2 cellular contexts compared by ENCODE assay signal in the genomic region with DNA sequence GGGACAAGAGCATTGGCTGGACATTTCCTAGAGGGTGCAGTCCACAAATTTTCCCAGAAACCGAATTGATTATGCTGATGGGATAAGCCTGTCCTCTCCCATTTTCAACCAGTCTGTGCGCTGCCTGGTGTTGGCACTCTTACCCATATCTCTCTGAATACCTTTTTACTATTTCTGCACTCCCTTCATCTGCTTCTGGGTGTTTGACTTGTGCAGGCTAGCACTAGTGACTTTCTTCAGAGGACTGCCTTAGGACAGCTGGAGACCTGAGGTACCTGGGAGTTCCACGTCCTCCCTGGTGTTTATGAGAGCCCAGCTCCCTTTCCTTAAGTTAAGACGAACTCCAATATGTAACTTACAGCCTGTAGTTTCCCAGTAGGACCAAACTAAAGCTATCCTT.
TF ChIP-seq lines count a peak whose summit lies in the region.

No MANE protein-coding gene starts in this region.

TF ChIP-seq in IMR-90, 13 proteins besides CTCF, POLR2A, EP300 and RAD21:
- TF ChIP-seq SMC3 (IDR thresholded peaks at IDR 0.05; ENCODE audit: low read depth, low read length) = no peak
- TF ChIP-seq MXI1 (IDR thresholded peaks at IDR 0.05; ENCODE audit: borderline replicate concordance, low read depth, low read length) = no peak
- no peak for TF ChIP-seq MAFK (IDR thresholded peaks at IDR 0.05; ENCODE audit: low read depth, low read length)
- TF ChIP-seq NFE2L2 (IDR thresholded peaks at IDR 0.05; ENCODE audit: low read depth, low read length) = no peak
- TF ChIP-seq BHLHE40 (IDR thresholded peaks at IDR 0.05; ENCODE audit: low read depth, low read length) = no peak
- no peak for TF ChIP-seq MAZ (IDR thresholded peaks at IDR 0.05; ENCODE audit: borderline replicate concordance, low read depth, low read length)
- TF ChIP-seq, protein P1, sequence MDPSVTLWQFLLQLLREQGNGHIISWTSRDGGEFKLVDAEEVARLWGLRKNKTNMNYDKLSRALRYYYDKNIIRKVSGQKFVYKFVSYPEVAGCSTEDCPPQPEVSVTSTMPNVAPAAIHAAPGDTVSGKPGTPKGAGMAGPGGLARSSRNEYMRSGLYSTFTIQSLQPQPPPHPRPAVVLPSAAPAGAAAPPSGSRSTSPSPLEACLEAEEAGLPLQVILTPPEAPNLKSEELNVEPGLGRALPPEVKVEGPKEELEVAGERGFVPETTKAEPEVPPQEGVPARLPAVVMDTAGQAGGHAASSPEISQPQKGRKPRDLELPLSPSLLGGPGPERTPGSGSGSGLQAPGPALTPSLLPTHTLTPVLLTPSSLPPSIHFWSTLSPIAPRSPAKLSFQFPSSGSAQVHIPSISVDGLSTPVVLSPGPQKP (IDR thresholded peaks at IDR 0.05; ENCODE audit: borderline replicate concordance, low read depth, low read length) = no peak
- TF ChIP-seq FOS (IDR thresholded peaks at IDR 0.05; ENCODE audit: low read depth, low read length) = no peak
- TF ChIP-seq, protein P2, sequence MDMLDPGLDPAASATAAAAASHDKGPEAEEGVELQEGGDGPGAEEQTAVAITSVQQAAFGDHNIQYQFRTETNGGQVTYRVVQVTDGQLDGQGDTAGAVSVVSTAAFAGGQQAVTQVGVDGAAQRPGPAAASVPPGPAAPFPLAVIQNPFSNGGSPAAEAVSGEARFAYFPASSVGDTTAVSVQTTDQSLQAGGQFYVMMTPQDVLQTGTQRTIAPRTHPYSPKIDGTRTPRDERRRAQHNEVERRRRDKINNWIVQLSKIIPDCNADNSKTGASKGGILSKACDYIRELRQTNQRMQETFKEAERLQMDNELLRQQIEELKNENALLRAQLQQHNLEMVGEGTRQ (IDR thresholded peaks at IDR 0.05; ENCODE audit: low read depth, low read length) = no peak
- no peak for TF ChIP-seq RFX5 (IDR thresholded peaks at IDR 0.05; ENCODE audit: low read depth, low read length)
- TF ChIP-seq CEBPB (IDR thresholded peaks at IDR 0.05; ENCODE audit: low read depth, low read length) = no peak
- no peak for TF ChIP-seq CHD1 (IDR thresholded peaks at IDR 0.05; ENCODE audit: low read depth, low read length)
- no peak for TF ChIP-seq RCOR1 (IDR thresholded peaks at IDR 0.05; ENCODE audit: insufficient replicate concordance, low read length)

TF ChIP-seq in H1, 55 proteins besides CTCF, POLR2A, EP300 and RAD21:
- TF ChIP-seq ASH2L (IDR thresholded peaks at IDR 0.05; ENCODE audit: low read length) = no peak
- TF ChIP-seq RNF2 (IDR thresholded peaks at IDR 0.05; ENCODE audit: borderline replicate concordance, low read depth, low read length, missing control alignments, poor library complexity, severe bottlenecking) = no peak
- TF ChIP-seq EZH2 (IDR thresholded peaks at IDR 0.05; ENCODE audit: low read depth, low read length, severe bottlenecking) = no peak
- TF ChIP-seq CBX8 (IDR thresholded peaks at IDR 0.05; ENCODE audit: borderline replicate concordance, low read depth, low read length) = no peak
- TF ChIP-seq HDAC6 (IDR thresholded peaks at IDR 0.05; ENCODE audit: low read depth, low read length) = no peak
- TF ChIP-seq, protein P2 (IDR thresholded peaks at IDR 0.05; ENCODE audit: low read length) = no peak
- no peak for TF ChIP-seq GABPA (IDR thresholded peaks at IDR 0.05; ENCODE audit: borderline replicate concordance, insufficient read depth, low read length)
- TF ChIP-seq CHD2 (IDR thresholded peaks at IDR 0.05; ENCODE audit: low read length) = no peak
